1 cellular context compared by ENCODE assay signal in the genomic region with DNA sequence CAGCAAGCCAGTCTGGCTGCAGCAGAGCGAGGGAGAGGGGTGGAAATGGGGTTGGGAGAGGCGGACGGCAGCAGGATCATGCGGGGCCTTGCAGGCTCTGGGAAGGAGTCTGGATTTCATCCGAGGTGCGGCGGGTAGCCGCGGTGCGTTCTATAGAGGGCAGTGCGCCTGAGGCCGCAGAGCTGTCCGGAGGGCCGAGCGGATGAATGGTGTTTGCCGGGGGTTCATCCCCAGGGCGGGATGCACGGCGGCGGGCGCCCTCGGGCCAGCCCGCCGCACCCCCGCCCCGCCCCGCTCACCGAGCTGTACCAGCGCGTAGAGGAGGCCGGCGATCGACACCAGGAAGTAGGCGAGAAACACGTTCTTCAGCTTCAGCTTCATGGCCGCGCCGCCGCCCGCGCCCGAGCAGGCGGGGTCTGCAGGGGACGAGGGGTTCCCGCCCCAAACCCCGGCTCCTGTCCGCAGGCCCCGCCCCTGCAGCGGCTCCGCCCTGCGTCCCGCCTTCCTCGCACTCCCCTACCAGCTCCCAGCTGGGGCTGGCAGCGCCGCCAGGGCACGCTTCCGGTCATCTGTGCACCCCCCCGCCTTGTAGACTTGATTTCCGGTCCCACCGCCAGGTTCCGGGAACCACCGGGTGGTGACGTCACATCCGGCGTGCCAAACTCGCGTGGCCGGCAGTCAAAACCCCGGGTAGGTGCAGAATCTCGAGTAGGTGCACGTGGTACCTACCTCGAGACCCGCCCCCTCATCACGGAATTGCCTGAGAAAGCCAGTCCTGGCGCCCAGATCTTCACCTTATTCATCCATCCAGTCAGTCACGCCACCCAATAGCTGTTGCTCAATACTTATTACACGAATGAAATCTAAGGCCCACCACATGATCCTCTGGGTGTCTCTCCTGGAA.
TF ChIP-seq lines count a peak whose summit lies in the region.

A gene (minus strand): TSS at position 420 of the 904 bp plus-strand sequence. CDS start 39 bp downstream, at position 381.

TF ChIP-seq in A549, 52 proteins besides CTCF, POLR2A, EP300 and RAD21 (continued from another document):
- TF ChIP-seq, protein P1, sequence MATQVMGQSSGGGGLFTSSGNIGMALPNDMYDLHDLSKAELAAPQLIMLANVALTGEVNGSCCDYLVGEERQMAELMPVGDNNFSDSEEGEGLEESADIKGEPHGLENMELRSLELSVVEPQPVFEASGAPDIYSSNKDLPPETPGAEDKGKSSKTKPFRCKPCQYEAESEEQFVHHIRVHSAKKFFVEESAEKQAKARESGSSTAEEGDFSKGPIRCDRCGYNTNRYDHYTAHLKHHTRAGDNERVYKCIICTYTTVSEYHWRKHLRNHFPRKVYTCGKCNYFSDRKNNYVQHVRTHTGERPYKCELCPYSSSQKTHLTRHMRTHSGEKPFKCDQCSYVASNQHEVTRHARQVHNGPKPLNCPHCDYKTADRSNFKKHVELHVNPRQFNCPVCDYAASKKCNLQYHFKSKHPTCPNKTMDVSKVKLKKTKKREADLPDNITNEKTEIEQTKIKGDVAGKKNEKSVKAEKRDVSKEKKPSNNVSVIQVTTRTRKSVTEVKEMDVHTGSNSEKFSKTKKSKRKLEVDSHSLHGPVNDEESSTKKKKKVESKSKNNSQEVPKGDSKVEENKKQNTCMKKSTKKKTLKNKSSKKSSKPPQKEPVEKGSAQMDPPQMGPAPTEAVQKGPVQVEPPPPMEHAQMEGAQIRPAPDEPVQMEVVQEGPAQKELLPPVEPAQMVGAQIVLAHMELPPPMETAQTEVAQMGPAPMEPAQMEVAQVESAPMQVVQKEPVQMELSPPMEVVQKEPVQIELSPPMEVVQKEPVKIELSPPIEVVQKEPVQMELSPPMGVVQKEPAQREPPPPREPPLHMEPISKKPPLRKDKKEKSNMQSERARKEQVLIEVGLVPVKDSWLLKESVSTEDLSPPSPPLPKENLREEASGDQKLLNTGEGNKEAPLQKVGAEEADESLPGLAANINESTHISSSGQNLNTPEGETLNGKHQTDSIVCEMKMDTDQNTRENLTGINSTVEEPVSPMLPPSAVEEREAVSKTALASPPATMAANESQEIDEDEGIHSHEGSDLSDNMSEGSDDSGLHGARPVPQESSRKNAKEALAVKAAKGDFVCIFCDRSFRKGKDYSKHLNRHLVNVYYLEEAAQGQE (IDR thresholded peaks at IDR 0.05) = peak; percentile 42; the same call in 1 of the 2 replicates
- TF ChIP-seq CBX2 (IDR thresholded peaks at IDR 0.05; ENCODE audit: borderline replicate concordance, low read depth) (no peak), RNF2 (IDR thresholded peaks at IDR 0.05; ENCODE audit: borderline replicate concordance, low read depth) (no peak), CHD4 (IDR thresholded peaks at IDR 0.05; ENCODE audit: borderline replicate concordance) (no peak), FOXS1 (CRISPR knock-in tag; IDR thresholded peaks at IDR 0.05) (peak; percentile 70; the same call in 1 of the 2 replicates), ZNF302 (CRISPR knock-in tag; IDR thresholded peaks at IDR 0.05) (no peak), NR3C1 (IDR thresholded peaks at IDR 0.05) (no peak), KDM1A (IDR thresholded peaks at IDR 0.05; ENCODE audit: low read depth) (no peak), ZC3H11A (IDR thresholded peaks at IDR 0.05) (no peak), HOXB5 (CRISPR knock-in tag; IDR thresholded peaks at IDR 0.05) (0 out of 2 replicates have a peak, but pooled peaks have one; percentile 77), HOXB13 (CRISPR knock-in tag; IDR thresholded peaks at IDR 0.05; ENCODE audit: low read depth) (peak; percentile 92), RCOR1 (IDR thresholded peaks at IDR 0.05; ENCODE audit: low read depth, low read length) (no peak), POLR2AphosphoS2 (conservative IDR thresholded peaks at IDR 0.05; ENCODE audit: low read length) (0 out of 2 replicates have a peak, but pooled peaks have one; percentile 36), CEBPB (IDR thresholded peaks at IDR 0.05) (peak; percentile 34 to 85; a peak in 3 of 4 replicates), CBX8 (IDR thresholded peaks at IDR 0.05) (no peak), PHF8 (IDR thresholded peaks at IDR 0.05; ENCODE audit: borderline replicate concordance, low read depth) (peak; percentile 76; the same call in 1 of the 2 replicates), JUN (IDR thresholded peaks at IDR 0.05) (peak; percentile 73 to 89; a peak in 4 of 5 replicates), SMC3 (IDR thresholded peaks at IDR 0.05) (no peak), RARB (CRISPR knock-in tag; IDR thresholded peaks at IDR 0.05) (no peak), TFCP2L1 (CRISPR knock-in tag; IDR thresholded peaks at IDR 0.05) (no peak), GATA3 (IDR thresholded peaks at IDR 0.05; ENCODE audit: borderline replicate concordance) (peak; percentile 40; the same call in 1 of the 2 replicates), ZFP36 (IDR thresholded peaks at IDR 0.05; ENCODE audit: borderline replicate concordance, partially characterized antibody) (no peak)
- TF ChIP-seq, protein P2, sequence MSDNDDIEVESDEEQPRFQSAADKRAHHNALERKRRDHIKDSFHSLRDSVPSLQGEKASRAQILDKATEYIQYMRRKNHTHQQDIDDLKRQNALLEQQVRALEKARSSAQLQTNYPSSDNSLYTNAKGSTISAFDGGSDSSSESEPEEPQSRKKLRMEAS (IDR thresholded peaks at IDR 0.05) = peak; percentile 99
- TF ChIP-seq, protein P3, sequence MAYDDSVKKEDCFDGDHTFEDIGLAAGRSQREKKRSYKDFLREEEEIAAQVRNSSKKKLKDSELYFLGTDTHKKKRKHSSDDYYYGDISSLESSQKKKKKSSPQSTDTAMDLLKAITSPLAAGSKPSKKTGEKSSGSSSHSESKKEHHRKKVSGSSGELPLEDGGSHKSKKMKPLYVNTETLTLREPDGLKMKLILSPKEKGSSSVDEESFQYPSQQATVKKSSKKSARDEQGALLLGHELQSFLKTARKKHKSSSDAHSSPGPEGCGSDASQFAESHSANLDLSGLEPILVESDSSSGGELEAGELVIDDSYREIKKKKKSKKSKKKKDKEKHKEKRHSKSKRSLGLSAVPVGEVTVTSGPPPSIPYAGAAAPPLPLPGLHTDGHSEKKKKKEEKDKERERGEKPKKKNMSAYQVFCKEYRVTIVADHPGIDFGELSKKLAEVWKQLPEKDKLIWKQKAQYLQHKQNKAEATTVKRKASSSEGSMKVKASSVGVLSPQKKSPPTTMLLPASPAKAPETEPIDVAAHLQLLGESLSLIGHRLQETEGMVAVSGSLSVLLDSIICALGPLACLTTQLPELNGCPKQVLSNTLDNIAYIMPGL (CRISPR knock-in tag; IDR thresholded peaks at IDR 0.05; ENCODE audit: borderline replicate concordance) = no peak
- TF ChIP-seq, protein P4, sequence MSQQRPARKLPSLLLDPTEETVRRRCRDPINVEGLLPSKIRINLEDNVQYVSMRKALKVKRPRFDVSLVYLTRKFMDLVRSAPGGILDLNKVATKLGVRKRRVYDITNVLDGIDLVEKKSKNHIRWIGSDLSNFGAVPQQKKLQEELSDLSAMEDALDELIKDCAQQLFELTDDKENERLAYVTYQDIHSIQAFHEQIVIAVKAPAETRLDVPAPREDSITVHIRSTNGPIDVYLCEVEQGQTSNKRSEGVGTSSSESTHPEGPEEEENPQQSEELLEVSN (IDR thresholded peaks at IDR 0.05; ENCODE audit: borderline replicate concordance, low read depth) = peak; percentile 98
- TF ChIP-seq, protein P5, sequence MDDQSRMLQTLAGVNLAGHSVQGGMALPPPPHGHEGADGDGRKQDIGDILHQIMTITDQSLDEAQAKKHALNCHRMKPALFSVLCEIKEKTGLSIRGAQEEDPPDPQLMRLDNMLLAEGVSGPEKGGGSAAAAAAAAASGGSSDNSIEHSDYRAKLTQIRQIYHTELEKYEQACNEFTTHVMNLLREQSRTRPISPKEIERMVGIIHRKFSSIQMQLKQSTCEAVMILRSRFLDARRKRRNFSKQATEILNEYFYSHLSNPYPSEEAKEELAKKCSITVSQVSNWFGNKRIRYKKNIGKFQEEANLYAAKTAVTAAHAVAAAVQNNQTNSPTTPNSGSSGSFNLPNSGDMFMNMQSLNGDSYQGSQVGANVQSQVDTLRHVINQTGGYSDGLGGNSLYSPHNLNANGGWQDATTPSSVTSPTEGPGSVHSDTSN (IDR thresholded peaks at IDR 0.05) = peak; percentile 85
- TF ChIP-seq, protein P6, sequence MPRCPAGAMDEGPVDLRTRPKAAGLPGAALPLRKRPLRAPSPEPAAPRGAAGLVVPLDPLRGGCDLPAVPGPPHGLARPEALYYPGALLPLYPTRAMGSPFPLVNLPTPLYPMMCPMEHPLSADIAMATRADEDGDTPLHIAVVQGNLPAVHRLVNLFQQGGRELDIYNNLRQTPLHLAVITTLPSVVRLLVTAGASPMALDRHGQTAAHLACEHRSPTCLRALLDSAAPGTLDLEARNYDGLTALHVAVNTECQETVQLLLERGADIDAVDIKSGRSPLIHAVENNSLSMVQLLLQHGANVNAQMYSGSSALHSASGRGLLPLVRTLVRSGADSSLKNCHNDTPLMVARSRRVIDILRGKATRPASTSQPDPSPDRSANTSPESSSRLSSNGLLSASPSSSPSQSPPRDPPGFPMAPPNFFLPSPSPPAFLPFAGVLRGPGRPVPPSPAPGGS (IDR thresholded peaks at IDR 0.05) = peak; percentile 89
- TF ChIP-seq, protein P7, sequence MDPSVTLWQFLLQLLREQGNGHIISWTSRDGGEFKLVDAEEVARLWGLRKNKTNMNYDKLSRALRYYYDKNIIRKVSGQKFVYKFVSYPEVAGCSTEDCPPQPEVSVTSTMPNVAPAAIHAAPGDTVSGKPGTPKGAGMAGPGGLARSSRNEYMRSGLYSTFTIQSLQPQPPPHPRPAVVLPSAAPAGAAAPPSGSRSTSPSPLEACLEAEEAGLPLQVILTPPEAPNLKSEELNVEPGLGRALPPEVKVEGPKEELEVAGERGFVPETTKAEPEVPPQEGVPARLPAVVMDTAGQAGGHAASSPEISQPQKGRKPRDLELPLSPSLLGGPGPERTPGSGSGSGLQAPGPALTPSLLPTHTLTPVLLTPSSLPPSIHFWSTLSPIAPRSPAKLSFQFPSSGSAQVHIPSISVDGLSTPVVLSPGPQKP (IDR thresholded peaks at IDR 0.05; ENCODE audit: low read depth, low read length) = no peak; the same call in 1 of the 2 replicates
- TF ChIP-seq, protein P8, sequence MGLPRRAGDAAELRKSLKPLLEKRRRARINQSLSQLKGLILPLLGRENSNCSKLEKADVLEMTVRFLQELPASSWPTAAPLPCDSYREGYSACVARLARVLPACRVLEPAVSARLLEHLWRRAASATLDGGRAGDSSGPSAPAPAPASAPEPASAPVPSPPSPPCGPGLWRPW (IDR thresholded peaks at IDR 0.05) = no peak
